Comparison of ENCODE assay signal across 25 cellular contexts in the genomic region with DNA sequence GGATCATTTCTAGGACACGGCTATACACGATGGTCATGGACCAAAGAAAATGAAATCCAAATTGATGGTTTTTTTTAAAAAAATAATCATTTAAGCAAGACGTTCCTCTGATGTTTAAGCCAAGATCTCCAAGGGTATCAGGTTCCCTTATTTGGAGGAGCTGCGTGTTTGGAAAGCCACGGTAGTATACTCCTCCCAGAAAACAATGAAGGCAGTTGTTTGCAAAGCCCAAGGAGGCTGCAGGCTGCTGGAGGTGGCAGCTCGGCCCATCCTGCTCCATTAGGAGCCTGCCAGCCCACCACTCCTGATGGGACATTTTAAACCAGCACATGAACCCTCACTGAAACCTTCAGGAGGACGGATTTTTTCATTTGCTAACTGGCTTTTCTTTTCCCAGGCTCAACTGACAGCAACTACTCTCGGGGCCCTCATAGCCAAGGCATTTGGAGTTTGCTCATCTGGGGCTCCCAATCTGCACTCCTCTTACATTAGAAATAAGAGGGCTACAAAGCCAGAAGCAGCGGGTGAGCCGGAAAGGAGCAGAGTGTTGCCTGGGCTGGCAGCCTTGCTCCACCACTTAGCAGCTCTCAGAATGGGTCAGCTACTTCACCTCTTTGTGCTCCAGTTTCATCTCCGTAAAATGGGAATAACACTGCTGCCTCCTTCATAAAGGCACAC. TPM values are rescaled to one million over a fixed set of nuclear protein-coding genes. Genes with fewer than 3 reads are reported as not detected.
DNase-seq lines count a peak whose midpoint lies in the region; ATAC-seq, FAIRE-seq and TF ChIP-seq lines count a peak whose summit lies in the region.
"Had no signal": no experiment of that assay in that cellular context is flagged by ENCODE, and none has a peak within 500 bp of the region (broad histone marks: within the 10 kb centered on the region; RNA-seq: fewer than 3 reads in every experiment).

No MANE protein-coding gene starts in this region.

- no peaks in the 10 kb centered on the region for H3K9me3 ChIP-seq in HEK293 (ENCODE audit: control insufficient read depth, insufficient read depth, low read depth, low read length)
- H3K9me3 ChIP-seq in astrocyte (ENCODE audit: insufficient read depth, low read depth, low read length), result no peaks in the 10 kb centered on the region
- H3K9me3 ChIP-seq: ascending aorta, heart left ventricle, upper lobe of left lung had no signal

- no peak for ATAC-seq in GM21360 (IDR thresholded peaks at IDR 0.05; ENCODE audit: unreplicated experiment)
- ATAC-seq: GM12878; heart left ventricle; left lobe of liver; naive thymus-derived CD4-positive, alpha-beta T cell had no signal

- CTCF ChIA-PET in HEK293 (lab: Yijun Ruan, JAX), result interaction anchor here (0.5 to 1.0 kb wide), 3 partner anchors 106 to 1887 kb away, joined by 3 read pairs; no protein-coding TSS in a partner anchor

- H3K4me3 ChIP-seq in HEK293 (ENCODE audit: low read depth, low read length) (no peak overlapping the region), astrocyte (ENCODE audit: insufficient read depth, low read depth, low read length) (no peak overlapping the region)
- H3K4me3 ChIP-seq: ascending aorta, GM12878, heart left ventricle, smooth muscle cell, upper lobe of left lung had no signal

- no peak overlapping the region for H3K9ac ChIP-seq in astrocyte (ENCODE audit: low read length)

- H4K20me1 ChIP-seq in astrocyte (ENCODE audit: insufficient read depth, low read length), result peaks cover 18% of the 10 kb centered on the region

- H3K79me2 ChIP-seq in astrocyte (ENCODE audit: insufficient read depth, low read length), result peaks cover 12% of the 10 kb centered on the region

- H3K27me3 Mint-ChIP-seq in astrocyte (ENCODE audit: low read depth, unreplicated experiment), result no peaks in the 10 kb centered on the region
- H3K27me3 Mint-ChIP-seq: activated naive CD8-positive, alpha-beta T cell had no signal

- DNase-seq in astrocyte (ENCODE audit: low read depth) (no peak), left kidney (ENCODE audit: low read depth, low spot score) (peak; percentile 49), SIG-M5 (lab: John Stamatoyannopoulos, UW) (no peak)
- no peak for DNase-seq in stimulated activated CD8-positive, alpha-beta memory T cell treated with anti-CD3 and anti-CD28 coated beads, Interleukin-4, amount 100 ng/mL, for 48 hours
- no peak for DNase-seq in central memory CD4-positive, alpha-beta T cell
- DNase-seq: ACHN; activated CD4-positive, alpha-beta T cell treated with anti-CD3 and anti-CD28 coated beads, Interleukin-2, amount 50 U/mL, for 4 hours; activated CD4-positive, CD25-positive, alpha-beta regulatory T cell; C1 segment of cervical spinal cord; H9; heart left ventricle; naive thymus-derived CD4-positive, alpha-beta T cell; OCI-M1; stimulated activated CD4-positive, alpha-beta T cell treated with anti-CD3 and anti-CD28 coated beads, Interleukin-2, amount 100 ng/mL, for 24 hours; upper lobe of left lung had no signal

- no peaks in the 10 kb centered on the region for H3K27me3 ChIP-seq in astrocyte (ENCODE audit: insufficient read depth, low read length)
- H3K27me3 ChIP-seq: ascending aorta, heart left ventricle, upper lobe of left lung had no signal

- no peak overlapping the region for H3K4me3 Mint-ChIP-seq in astrocyte (ENCODE audit: unreplicated experiment)
- H3K4me3 Mint-ChIP-seq: activated naive CD8-positive, alpha-beta T cell; mesothelial cell of epicardium; naive thymus-derived CD4-positive, alpha-beta T cell had no signal

- H3K36me3 ChIP-seq in HEK293 (ENCODE audit: control insufficient read depth in 2 of 2, insufficient read depth in 1 of 2, low read length in 2 of 2), result no peaks in the 10 kb centered on the region
- no peaks in the 10 kb centered on the region for H3K36me3 ChIP-seq in astrocyte (ENCODE audit: insufficient read depth, low read length)
- H3K36me3 ChIP-seq: ascending aorta, heart left ventricle, upper lobe of left lung had no signal

- POLR2A ChIA-PET in HEK293 (lab: Yijun Ruan, JAX), result interaction anchor here (0.5 to 1.5 kb wide), 2 partner anchors 59 to 177 kb away, joined by 4 read pairs; a partner anchor contains a TSS

- peaks cover 47% of the 10 kb centered on the region for H3K4me1 Mint-ChIP-seq in astrocyte (ENCODE audit: low read depth, unreplicated experiment)

- no peak overlapping the region for H3K27ac Mint-ChIP-seq in astrocyte (ENCODE audit: unreplicated experiment)
- H3K27ac Mint-ChIP-seq: activated naive CD8-positive, alpha-beta T cell; naive thymus-derived CD4-positive, alpha-beta T cell had no signal

- no peaks in the 10 kb centered on the region for H3K9me3 Mint-ChIP-seq in astrocyte (ENCODE audit: unreplicated experiment)
- H3K9me3 Mint-ChIP-seq: H9; mesothelial cell of epicardium; naive thymus-derived CD4-positive, alpha-beta T cell had no signal

- peak overlapping the region; percentile 54 for H3K4me2 ChIP-seq in astrocyte (ENCODE audit: low read length)

- H2AFZ ChIP-seq in astrocyte (ENCODE audit: low read depth, low read length), result no peak overlapping the region

- FAIRE-seq in A204.1 (lab: Jason Lieb, UNC), result peak; percentile 98
- no peak for FAIRE-seq in astrocyte (lab: Jason Lieb, UNC)
- FAIRE-seq: GM12878 had no signal

- no peaks in the 10 kb centered on the region for H3K36me3 Mint-ChIP-seq in astrocyte (ENCODE audit: low read depth, unreplicated experiment)
- H3K36me3 Mint-ChIP-seq: activated naive CD8-positive, alpha-beta T cell; mesothelial cell of epicardium had no signal

- H3K4me1 ChIP-seq in HEK293 (ENCODE audit: control insufficient read depth, insufficient read depth, low read length) (peaks cover 16% of the 10 kb centered on the region), astrocyte (ENCODE audit: insufficient read depth, low read length) (peaks cover 40% of the 10 kb centered on the region)
- H3K4me1 ChIP-seq: ascending aorta, upper lobe of left lung had no signal

- TF ChIP-seq CTCF in HEK293 (tag by site-specific recombination; IDR thresholded peaks at IDR 0.05) (no peak), astrocyte (IDR thresholded peaks at IDR 0.05; ENCODE audit: insufficient read depth, low read depth, low read length) (no peak)

- no peak overlapping the region; the same call in 1 of the 2 replicates for H3K27ac ChIP-seq in HEK293 (ENCODE audit: extremely low read depth, low read depth, low read length)
- no peak overlapping the region for H3K27ac ChIP-seq in astrocyte (ENCODE audit: low read depth, low read length)
- H3K27ac ChIP-seq: ascending aorta, epithelial cell of prostate, heart left ventricle, upper lobe of left lung had no signal

TF ChIP-seq in HEK293, 187 proteins besides CTCF, POLR2A, EP300 and RAD21:
- TF ChIP-seq, protein P1, sequence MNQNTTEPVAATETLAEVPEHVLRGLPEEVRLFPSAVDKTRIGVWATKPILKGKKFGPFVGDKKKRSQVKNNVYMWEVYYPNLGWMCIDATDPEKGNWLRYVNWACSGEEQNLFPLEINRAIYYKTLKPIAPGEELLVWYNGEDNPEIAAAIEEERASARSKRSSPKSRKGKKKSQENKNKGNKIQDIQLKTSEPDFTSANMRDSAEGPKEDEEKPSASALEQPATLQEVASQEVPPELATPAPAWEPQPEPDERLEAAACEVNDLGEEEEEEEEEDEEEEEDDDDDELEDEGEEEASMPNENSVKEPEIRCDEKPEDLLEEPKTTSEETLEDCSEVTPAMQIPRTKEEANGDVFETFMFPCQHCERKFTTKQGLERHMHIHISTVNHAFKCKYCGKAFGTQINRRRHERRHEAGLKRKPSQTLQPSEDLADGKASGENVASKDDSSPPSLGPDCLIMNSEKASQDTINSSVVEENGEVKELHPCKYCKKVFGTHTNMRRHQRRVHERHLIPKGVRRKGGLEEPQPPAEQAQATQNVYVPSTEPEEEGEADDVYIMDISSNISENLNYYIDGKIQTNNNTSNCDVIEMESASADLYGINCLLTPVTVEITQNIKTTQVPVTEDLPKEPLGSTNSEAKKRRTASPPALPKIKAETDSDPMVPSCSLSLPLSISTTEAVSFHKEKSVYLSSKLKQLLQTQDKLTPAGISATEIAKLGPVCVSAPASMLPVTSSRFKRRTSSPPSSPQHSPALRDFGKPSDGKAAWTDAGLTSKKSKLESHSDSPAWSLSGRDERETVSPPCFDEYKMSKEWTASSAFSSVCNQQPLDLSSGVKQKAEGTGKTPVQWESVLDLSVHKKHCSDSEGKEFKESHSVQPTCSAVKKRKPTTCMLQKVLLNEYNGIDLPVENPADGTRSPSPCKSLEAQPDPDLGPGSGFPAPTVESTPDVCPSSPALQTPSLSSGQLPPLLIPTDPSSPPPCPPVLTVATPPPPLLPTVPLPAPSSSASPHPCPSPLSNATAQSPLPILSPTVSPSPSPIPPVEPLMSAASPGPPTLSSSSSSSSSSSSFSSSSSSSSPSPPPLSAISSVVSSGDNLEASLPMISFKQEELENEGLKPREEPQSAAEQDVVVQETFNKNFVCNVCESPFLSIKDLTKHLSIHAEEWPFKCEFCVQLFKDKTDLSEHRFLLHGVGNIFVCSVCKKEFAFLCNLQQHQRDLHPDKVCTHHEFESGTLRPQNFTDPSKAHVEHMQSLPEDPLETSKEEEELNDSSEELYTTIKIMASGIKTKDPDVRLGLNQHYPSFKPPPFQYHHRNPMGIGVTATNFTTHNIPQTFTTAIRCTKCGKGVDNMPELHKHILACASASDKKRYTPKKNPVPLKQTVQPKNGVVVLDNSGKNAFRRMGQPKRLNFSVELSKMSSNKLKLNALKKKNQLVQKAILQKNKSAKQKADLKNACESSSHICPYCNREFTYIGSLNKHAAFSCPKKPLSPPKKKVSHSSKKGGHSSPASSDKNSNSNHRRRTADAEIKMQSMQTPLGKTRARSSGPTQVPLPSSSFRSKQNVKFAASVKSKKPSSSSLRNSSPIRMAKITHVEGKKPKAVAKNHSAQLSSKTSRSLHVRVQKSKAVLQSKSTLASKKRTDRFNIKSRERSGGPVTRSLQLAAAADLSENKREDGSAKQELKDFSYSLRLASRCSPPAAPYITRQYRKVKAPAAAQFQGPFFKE (tag by site-specific recombination; IDR thresholded peaks at IDR 0.05; ENCODE audit: borderline replicate concordance), result no peak
- TF ChIP-seq ZNF660 (tag by site-specific recombination; IDR thresholded peaks at IDR 0.05), result no peak
- TF ChIP-seq ZNF76 (tag by site-specific recombination; IDR thresholded peaks at IDR 0.05; ENCODE audit: borderline replicate concordance, low read depth), result no peak
- no peak for TF ChIP-seq ZNF223 (tag by site-specific recombination; IDR thresholded peaks at IDR 0.05)
- TF ChIP-seq ZNF473 (tag by site-specific recombination; IDR thresholded peaks at IDR 0.05), result no peak
- 0 out of 2 replicates have a peak, but pooled peaks have one; percentile 7 for TF ChIP-seq GLIS1 (tag by site-specific recombination; IDR thresholded peaks at IDR 0.05)
- 0 out of 2 replicates have a peak, but pooled peaks have one; percentile 53 for TF ChIP-seq ZBTB17 (tag by site-specific recombination; IDR thresholded peaks at IDR 0.05)
- TF ChIP-seq ZSCAN16 (tag by site-specific recombination; IDR thresholded peaks at IDR 0.05), result peak; percentile 80

RNA-seq across cellular contexts. Expression of a gene that starts 58.4 kb away (rescaled TPM):
- total RNA-seq in astrocyte, result 12.2 and 14.1 TPM in 2 replicates
